8 cellular contexts compared by ENCODE assay signal in the genomic region with DNA sequence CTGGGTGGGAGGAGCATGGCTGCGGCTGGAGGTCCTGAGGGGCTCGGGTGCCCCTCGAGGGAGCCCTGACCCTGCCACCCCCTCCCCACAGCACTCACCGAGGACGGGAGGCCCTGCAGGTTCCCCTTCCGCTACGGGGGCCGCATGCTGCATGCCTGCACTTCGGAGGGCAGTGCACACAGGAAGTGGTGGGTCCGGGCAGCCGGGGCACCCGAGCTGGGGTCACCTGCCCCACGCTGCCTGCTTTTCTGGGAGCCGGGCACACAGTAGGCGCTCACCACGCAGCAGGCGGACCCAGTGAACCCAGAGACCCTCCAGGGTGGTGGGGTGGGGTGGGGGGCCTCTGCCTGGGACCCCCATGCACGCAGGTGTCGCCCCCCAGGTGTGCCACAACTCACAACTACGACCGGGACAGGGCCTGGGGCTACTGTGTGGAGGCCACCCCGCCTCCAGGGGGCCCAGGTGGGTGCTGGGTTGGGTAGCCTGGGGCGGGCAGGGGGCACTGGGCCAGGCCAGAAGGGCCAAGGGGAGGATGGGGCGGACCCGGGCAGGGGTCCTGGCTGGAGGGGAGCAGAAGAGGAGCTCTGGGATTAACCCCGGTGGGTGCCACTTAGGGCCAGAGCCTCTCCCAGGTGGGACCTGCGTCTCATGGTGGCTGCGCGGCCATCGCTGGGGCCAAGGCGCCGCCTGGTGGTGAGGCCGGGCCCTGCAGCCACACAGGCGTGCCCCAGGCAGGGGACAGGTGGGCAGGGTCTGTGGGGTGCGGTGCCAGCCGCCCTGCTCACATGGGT. TPM values are rescaled to one million over a fixed set of nuclear protein-coding genes. Genes with fewer than 3 reads are reported as not detected.
A peak's percentile ranks its signal among the peaks of the same experiment; 100 is the strongest.
DNase-seq lines count a peak whose midpoint lies in the region; ATAC-seq, FAIRE-seq and TF ChIP-seq lines count a peak whose summit lies in the region.

No MANE protein-coding gene starts in this region.

- H3K36me3 ChIP-seq in MM.1S (replicated peaks; ENCODE audit: insufficient read depth, low read length) (no peaks in the 10 kb centered on the region), colonic mucosa (no peaks in the 10 kb centered on the region)

- peak; percentile 93 for TF ChIP-seq CTCF in MM.1S (IDR thresholded peaks at IDR 0.05; ENCODE audit: low read length)
- TF ChIP-seq CTCF in colonic mucosa (IDR thresholded peaks at IDR 0.05) = peak; percentile 99

- H3K9me2 ChIP-seq in MM.1S (replicated peaks; ENCODE audit: insufficient read depth, low read length) = no peaks in the 10 kb centered on the region

- no peak for ATAC-seq in GM18505 (IDR thresholded peaks at IDR 0.05; ENCODE audit: unreplicated experiment)

- H3K4me1 ChIP-seq in MM.1S (ENCODE audit: low read length) (no peaks in the 10 kb centered on the region), colonic mucosa (no peaks in the 10 kb centered on the region)

- no peaks in the 10 kb centered on the region for H3F3A ChIP-seq in MM.1S (ENCODE audit: insufficient read depth, low read length)

- H3K79me2 ChIP-seq in MM.1S (ENCODE audit: low read length) = no peaks in the 10 kb centered on the region

- peak; percentile 77 for DNase-seq in AG08395 (ENCODE audit: low spot score)
- peak; percentile 87 for DNase-seq in GM18507 (ENCODE audit: extremely low spot score, insufficient read length, low read depth)
- DNase-seq in MM.1S = peak; percentile 41
- DNase-seq in activated CD4-positive, alpha-beta T cell treated with anti-CD3 and anti-CD28 coated beads for 4 hours = peak; percentile 47 to 55
- peak; percentile 47 for DNase-seq in colonic mucosa
- DNase-seq in midbrain (lab: John Stamatoyannopoulos, UW) = peak; percentile 15
- DNase-seq in stimulated activated naive CD4-positive, alpha-beta T cell (lab: John Stamatoyannopoulos, UW) = peak; percentile 16 to 80 (median 54)

- H3K27ac ChIP-seq in MM.1S (ENCODE audit: low read length) = no peak overlapping the region
- H3K27ac ChIP-seq in colonic mucosa = no peak overlapping the region

- no peaks in the 10 kb centered on the region for H3K9me3 ChIP-seq in MM.1S (replicated peaks; ENCODE audit: insufficient read depth, low read length)
- no peaks in the 10 kb centered on the region for H3K9me3 ChIP-seq in colonic mucosa

- no peak for TF ChIP-seq POLR2A in GM18505 (IDR thresholded peaks at IDR 0.05; ENCODE audit: borderline replicate concordance, extremely low read depth, insufficient read depth, insufficient read length)

- H3K4me3 ChIP-seq in MM.1S (ENCODE audit: low read length) (no peak overlapping the region), colonic mucosa (no peak overlapping the region)

- H3K27me3 ChIP-seq in MM.1S (replicated peaks; ENCODE audit: insufficient read depth, low read length) (peaks cover 45% of the 10 kb centered on the region), colonic mucosa (no peaks in the 10 kb centered on the region)

- no peak overlapping the region for H3K4me2 ChIP-seq in MM.1S (ENCODE audit: low read depth, low read length)

- no peaks in the 10 kb centered on the region for H4K20me1 ChIP-seq in MM.1S (ENCODE audit: insufficient read depth, low read length)

- no peak overlapping the region for H2AFZ ChIP-seq in MM.1S (ENCODE audit: low read length)

- intact Hi-C loops in colonic mucosa (cut with DNase I) = loop anchor here (5.0 kb wide), 2 partner anchors 96 to 251 kb away; no protein-coding TSS in a partner anchor

- peak; percentile 60 for FAIRE-seq in GM18507 (lab: Jason Lieb, UNC)

- H3K9ac ChIP-seq in MM.1S (ENCODE audit: low read length) (no peak overlapping the region), colonic mucosa (ENCODE audit: low read depth in 2 of 2, low read length in 2 of 2) (no peak overlapping the region)

RNA-seq across cellular contexts. Expression of gene HGFAC, which starts 1.4 kb away (rescaled TPM):
- under 1 TPM in 1 of 2 donors, not detected in 1; 0.52 TPM for total RNA-seq in colonic mucosa

RNA-seq across cellular contexts. Expression of gene DOK7, which starts 20.0 kb away (rescaled TPM):
- 1 to 10 TPM in 1 of 2 donors, under 1 TPM in 1; 0.80 to 1.5 TPM for total RNA-seq in colonic mucosa

Comparison
In these comparisons a context has a peak if more than half of its experiments do, and no peak if none do; other contexts are left out.
1. DNase-seq: peak in every context shown above with its lines; median percentile 87 in GM18507; 77 in AG08395; 54 in stimulated activated naive CD4-positive, alpha-beta T cell; 51 in activated CD4-positive, alpha-beta T cell treated with anti-CD3 and anti-CD28 coated beads for 4 hours; 47 in colonic mucosa; 41 in MM.1S; 15 in midbrain.